In genomic region chr15:40957581-40958051, GRCh38 we compare ENCODE assay signal across 9 cellular contexts. TPM values are rescaled to one million over a fixed set of nuclear protein-coding genes. Genes with fewer than 3 reads are reported as not detected.
A peak's percentile ranks its signal among the peaks of the same experiment; 100 is the strongest.
DNase-seq lines count a peak whose midpoint lies in the region; ATAC-seq and TF ChIP-seq lines count a peak whose summit lies in the region.
"Had no signal": no experiment of that assay in that cellular context is flagged by ENCODE, and none has a peak within 500 bp of the region (broad histone marks: within the 10 kb centered on the region; RNA-seq: fewer than 3 reads in every experiment).

No MANE protein-coding gene starts in this region.

- H3K4me1 ChIP-seq in adrenal gland (replicated peaks in 1 of 2): peaks cover 2 to 11% of the 10 kb centered on the region in 2 donors
- peaks cover 0 to 4% of the 10 kb centered on the region in 2 donors for H3K4me1 ChIP-seq in aorta (ENCODE audit: control insufficient read depth in 1 of 2, insufficient read depth in 2 of 2, low read length in 2 of 2)

- H3K4me3 ChIP-seq in adrenal gland (no peak overlapping the region), aorta (ENCODE audit: low read length in 2 of 2) (no peak overlapping the region)

- ATAC-seq in aorta (ENCODE audit: low FRiP score) (peak; percentile 75), HG03521 (IDR thresholded peaks at IDR 0.05; ENCODE audit: unreplicated experiment) (no peak)

- H3K36me3 ChIP-seq in adrenal gland (replicated peaks in 1 of 2) (no peaks in the 10 kb centered on the region), aorta (ENCODE audit: control insufficient read depth in 1 of 2, insufficient read depth in 2 of 2, low read length in 1 of 2) (no peaks in the 10 kb centered on the region)

- peaks cover 31% of the 10 kb centered on the region for H3K4me1 Mint-ChIP-seq in activated naive CD4-positive, alpha-beta T cell treated with anti-CD3 and anti-CD28 coated beads, Interleukin-2, amount 10 ng/mL, durations not matched to agents 7 days and 5 days
- H3K4me1 Mint-ChIP-seq in activated naive CD4-positive, alpha-beta T cell treated with anti-CD3 and anti-CD28 coated beads for 36 hours (ENCODE audit: low read depth): peaks cover 30% of the 10 kb centered on the region
- peaks cover 13% of the 10 kb centered on the region for H3K4me1 Mint-ChIP-seq in mesothelial cell of epicardium

- WGBS in adrenal gland, 4 donors: 67 to 77% (median 75%) methylated on average over 5 to 9 of the region's 9 CpGs
- 4 to 8% methylated on average over 9 of the region's 9 CpGs for WGBS in aorta, 2 donors

- intact Hi-C loops in activated naive CD4-positive, alpha-beta T cell treated with anti-CD3 and anti-CD28 coated beads for 36 hours (cut with micrococcal nuclease): no loop called here
- intact Hi-C loops in adrenal gland (cut with DNase I) (no loop called here), aorta (cut with DNase I) (no loop called here)

- peaks cover 15% of the 10 kb centered on the region for H3K27me3 Mint-ChIP-seq in activated naive CD4-positive, alpha-beta T cell treated with anti-CD3 and anti-CD28 coated beads, Interleukin-2, amount 10 ng/mL, durations not matched to agents 7 days and 5 days
- H3K27me3 Mint-ChIP-seq in activated naive CD4-positive, alpha-beta T cell treated with anti-CD3 and anti-CD28 coated beads for 36 hours (ENCODE audit: low read depth): no peaks in the 10 kb centered on the region
- peaks cover 11% of the 10 kb centered on the region for H3K27me3 Mint-ChIP-seq in mesothelial cell of epicardium (ENCODE audit: low read depth)

- H3K27ac ChIP-seq in adrenal gland: no peak overlapping the region
- H3K27ac ChIP-seq in aorta (ENCODE audit: low read depth in 1 of 2, low read length in 2 of 2): peak overlapping the region; percentile 15 to 83

- TF ChIP-seq POLR2A in adrenal gland (IDR thresholded peaks at IDR 0.05): no peak

- H3K27me3 ChIP-seq in adrenal gland (no peaks in the 10 kb centered on the region), aorta (ENCODE audit: control insufficient read depth in 1 of 2, insufficient read depth in 2 of 2, low read length in 1 of 2) (no peaks in the 10 kb centered on the region)

- no peak overlapping the region for H3K4me3 Mint-ChIP-seq in activated naive CD4-positive, alpha-beta T cell treated with anti-CD3 and anti-CD28 coated beads, Interleukin-2, amount 10 ng/mL, durations not matched to agents 7 days and 5 days
- no peak overlapping the region for H3K4me3 Mint-ChIP-seq in activated naive CD4-positive, alpha-beta T cell treated with anti-CD3 and anti-CD28 coated beads for 36 hours
- no peak overlapping the region for H3K4me3 Mint-ChIP-seq in mesothelial cell of epicardium

- DNase-seq in activated naive CD4-positive, alpha-beta T cell treated with anti-CD3 and anti-CD28 coated beads, Interleukin-2, amount 10 ng/mL, durations not matched to agents 7 days and 5 days: peak; percentile 10
- no peak for DNase-seq in activated naive CD4-positive, alpha-beta T cell treated with anti-CD3 and anti-CD28 coated beads for 36 hours
- DNase-seq in adrenal gland (peak in 5 of 7 donors; percentile 36 to 64 (median 46)), hypothalamus (lab: John Stamatoyannopoulos, UW) (peak in 36 of 51 donors; percentile 14 to 80 (median 48)), aorta (peak; percentile 81 to 88), mesothelial cell of epicardium (ENCODE audit: low spot score in 2 of 2, unreplicated experiment in 2 of 2) (no peak), NCI-H2227 treated with DMSO at 0.1 percent for 48 hours (lab: John Stamatoyannopoulos, UW) (no peak)
- DNase-seq: NCI-H1436 had no signal

- H3K9me3 ChIP-seq in adrenal gland (replicated peaks in 1 of 3) (no peaks in the 10 kb centered on the region), aorta (ENCODE audit: control insufficient read depth, low read length) (no peaks in the 10 kb centered on the region)

- no peak for TF ChIP-seq CTCF in adrenal gland (IDR thresholded peaks at IDR 0.05)
- TF ChIP-seq CTCF in mesothelial cell of epicardium (IDR thresholded peaks at IDR 0.05; ENCODE audit: unreplicated experiment): no peak

- H3K9me3 Mint-ChIP-seq in activated naive CD4-positive, alpha-beta T cell treated with anti-CD3 and anti-CD28 coated beads, Interleukin-2, amount 10 ng/mL, durations not matched to agents 7 days and 5 days: no peaks in the 10 kb centered on the region
- no peaks in the 10 kb centered on the region for H3K9me3 Mint-ChIP-seq in activated naive CD4-positive, alpha-beta T cell treated with anti-CD3 and anti-CD28 coated beads for 36 hours
- peaks cover 4% of the 10 kb centered on the region for H3K9me3 Mint-ChIP-seq in mesothelial cell of epicardium

- H3K36me3 Mint-ChIP-seq in activated naive CD4-positive, alpha-beta T cell treated with anti-CD3 and anti-CD28 coated beads, Interleukin-2, amount 10 ng/mL, durations not matched to agents 7 days and 5 days: peaks cover 9% of the 10 kb centered on the region
- H3K36me3 Mint-ChIP-seq in activated naive CD4-positive, alpha-beta T cell treated with anti-CD3 and anti-CD28 coated beads for 36 hours (ENCODE audit: low read depth): peaks cover 32% of the 10 kb centered on the region
- peaks cover 2% of the 10 kb centered on the region for H3K36me3 Mint-ChIP-seq in mesothelial cell of epicardium

- CTCF ChIA-PET in activated naive CD4-positive, alpha-beta T cell treated with anti-CD3 and anti-CD28 coated beads, Interleukin-2, amount 10 ng/mL, durations not matched to agents 7 days and 5 days (lab: Charles Lee): no interaction called here
- CTCF ChIA-PET in activated naive CD4-positive, alpha-beta T cell treated with anti-CD3 and anti-CD28 coated beads for 36 hours (lab: Charles Lee): interaction anchor here (2.3 kb wide), 1 partner anchor 54 kb away, joined by 5 read pairs; no protein-coding TSS in a partner anchor

- H3K27ac Mint-ChIP-seq in activated naive CD4-positive, alpha-beta T cell treated with anti-CD3 and anti-CD28 coated beads, Interleukin-2, amount 10 ng/mL, durations not matched to agents 7 days and 5 days: no peak overlapping the region
- H3K27ac Mint-ChIP-seq in activated naive CD4-positive, alpha-beta T cell treated with anti-CD3 and anti-CD28 coated beads for 36 hours: no peak overlapping the region
- H3K27ac Mint-ChIP-seq in mesothelial cell of epicardium: no peak overlapping the region

RNA-seq across cellular contexts. Expression of gene CHAC1, which starts 4.3 kb away (rescaled TPM):
- total RNA-seq in activated naive CD4-positive, alpha-beta T cell treated with anti-CD3 and anti-CD28 coated beads for 36 hours: 10 to 100 TPM; 19.8 to 20.2 TPM
- total RNA-seq in adrenal gland: 1 to 10 TPM in 4 of 8 donors, under 1 TPM in 3, not detected in 1; 0.24 to 2.4 (median 1.1) TPM
- 1 to 10 TPM in 2 of 3 donors, under 1 TPM in 1; 0.55 to 1.3 (median 1.3) TPM for polyA plus RNA-seq in adrenal gland
- 1 to 10 TPM; 2.1 to 5.3 TPM for total RNA-seq in aorta
- polyA plus RNA-seq in aorta: 1 to 10 TPM; 1.2 to 4.5 TPM
- 2.7 to 3.2 TPM (median 3.1 TPM) in 3 replicates for total RNA-seq in mesothelial cell of epicardium

RNA-seq across cellular contexts. Expression of gene DLL4, which starts 28.5 kb away (rescaled TPM):
- total RNA-seq in activated naive CD4-positive, alpha-beta T cell treated with anti-CD3 and anti-CD28 coated beads for 36 hours: under 1 TPM in 1 of 2 experiments, not detected in 1; 0.14 TPM
- total RNA-seq in adrenal gland (10 to 100 TPM in 2 of 8 donors, 1 to 10 TPM in 6; 1.9 to 15.9 (median 5.6) TPM), aorta (10 to 100 TPM in 1 of 2 donors, 1 to 10 TPM in 1; 9.7 to 28.4 TPM), mesothelial cell of epicardium (0.20 to 0.31 TPM (median 0.24 TPM) in 3 replicates)
- polyA plus RNA-seq in adrenal gland (1 to 10 TPM in 2 of 3 donors, under 1 TPM in 1; 0.66 to 3.9 (median 3.6) TPM), aorta (under 1 TPM; 0.20 to 0.38 TPM)

Comparison
In these comparisons a context has a peak if more than half of its experiments do, and no peak if none do; other contexts are left out.
1. DNase-seq: peak in activated naive CD4-positive, alpha-beta T cell treated with anti-CD3 and anti-CD28 coated beads, Interleukin-2, amount 10 ng/mL, durations not matched to agents 7 days and 5 days (single experiment), adrenal gland (5 of 7), hypothalamus (36 of 51) and aorta (2 of 2); none in activated naive CD4-positive, alpha-beta T cell treated with anti-CD3 and anti-CD28 coated beads for 36 hours (single experiment), mesothelial cell of epicardium (0 of 2) and NCI-H2227 treated with DMSO at 0.1 percent for 48 hours (single experiment).
2. H3K27ac ChIP-seq: peak in aorta (2 of 2); none in adrenal gland (0 of 5).